ENCODE assay signal across 12 cellular contexts in the genomic region with DNA sequence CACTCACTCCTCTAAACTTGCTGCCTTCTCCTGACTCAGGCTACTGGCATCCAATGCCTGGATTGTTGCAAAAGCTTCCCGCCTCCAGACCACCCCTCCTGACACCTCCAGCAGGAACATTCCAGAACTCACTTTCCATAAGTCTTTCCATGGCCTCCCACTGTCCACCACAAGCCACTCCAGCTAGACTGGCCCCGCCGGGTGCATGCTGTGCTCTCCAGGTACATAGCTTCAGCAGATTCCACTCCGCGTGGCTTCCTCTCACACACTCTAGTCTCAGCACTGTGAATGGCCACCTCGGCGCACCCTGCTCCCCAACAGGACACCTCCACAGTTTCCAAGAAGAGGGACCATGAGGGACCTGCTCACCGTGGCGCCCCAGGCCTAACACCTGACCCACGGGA. TPM values are rescaled to one million over a fixed set of nuclear protein-coding genes. Genes with fewer than 3 reads are reported as not detected.
DNase-seq lines count a peak whose midpoint lies in the region; ATAC-seq and TF ChIP-seq lines count a peak whose summit lies in the region.
"Had no signal": no experiment of that assay in that cellular context is flagged by ENCODE, and none has a peak within 500 bp of the region (broad histone marks: within the 10 kb centered on the region; RNA-seq: fewer than 3 reads in every experiment).

No MANE protein-coding gene starts in this region.

- H3K9me3 Mint-ChIP-seq in MCF 10A (ENCODE audit: unreplicated experiment) = no peaks in the 10 kb centered on the region
- no peaks in the 10 kb centered on the region for H3K9me3 Mint-ChIP-seq in activated T-helper 17 cell treated with anti-CD3 and anti-CD28 coated beads, Interleukin-2, amount 50 U/mL, for 72 hours
- H3K9me3 Mint-ChIP-seq: memory B cell had no signal

- no peaks in the 10 kb centered on the region for H3K27me3 ChIP-seq in breast epithelium
- H3K27me3 ChIP-seq in upper lobe of right lung = no peaks in the 10 kb centered on the region

- POLR2A ChIA-PET in MCF 10A (lab: Yijun Ruan, JAX) = interaction anchor here (0.6 to 3.3 kb wide), 8 partner anchors 9 to 66 kb away, joined by 3 to 41 read pairs (median 4); partner anchors contain the start of genes ACTG1, FAAP100, NPLOC4 and TSPAN10

- TF ChIP-seq CTCF in MCF 10A (IDR thresholded peaks at IDR 0.05; ENCODE audit: unreplicated experiment) (no peak), breast epithelium (IDR thresholded peaks at IDR 0.05) (no peak), upper lobe of right lung (IDR thresholded peaks at IDR 0.05) (no peak)

- peak overlapping the region in 1 of 2 donors; percentile 69 for H3K27ac ChIP-seq in breast epithelium
- H3K27ac ChIP-seq in upper lobe of right lung = no peak overlapping the region

- no TSS peak for BruUV-seq in MCF 10A (replicated peaks; lab: Mats Ljungman, UMichigan)

- intact Hi-C loops in MCF 10A (cut with micrococcal nuclease) = no loop called here
- intact Hi-C loops in breast epithelium (cut with DNase I; ENCODE audit: low total_unique reads) = no loop called here
- intact Hi-C loops in upper lobe of right lung (cut with DNase I) = no loop called here

- peaks cover 44% of the 10 kb centered on the region for H3K4me1 Mint-ChIP-seq in MCF 10A (ENCODE audit: insufficient read depth, unreplicated experiment)
- H3K4me1 Mint-ChIP-seq in activated T-helper 17 cell treated with anti-CD3 and anti-CD28 coated beads, Interleukin-2, amount 50 U/mL, for 72 hours = peaks cover 21% of the 10 kb centered on the region

- peak overlapping the region; percentile 13 for H3K4me3 Mint-ChIP-seq in MCF 10A (ENCODE audit: unreplicated experiment)
- H3K4me3 Mint-ChIP-seq in activated T-helper 17 cell treated with anti-CD3 and anti-CD28 coated beads, Interleukin-2, amount 50 U/mL, for 72 hours = no peak overlapping the region
- H3K4me3 Mint-ChIP-seq: memory B cell had no signal

- H3K4me3 ChIP-seq in breast epithelium (no peak overlapping the region), upper lobe of right lung (no peak overlapping the region)

- no peaks in the 10 kb centered on the region for H3K4me1 ChIP-seq in breast epithelium
- no peaks in the 10 kb centered on the region for H3K4me1 ChIP-seq in upper lobe of right lung

- H3K9me3 ChIP-seq in breast epithelium (no peaks in the 10 kb centered on the region), upper lobe of right lung (no peaks in the 10 kb centered on the region)

- peaks cover 36% of the 10 kb centered on the region for H3K36me3 Mint-ChIP-seq in MCF 10A (ENCODE audit: insufficient read depth, unreplicated experiment)
- H3K36me3 Mint-ChIP-seq in activated T-helper 17 cell treated with anti-CD3 and anti-CD28 coated beads, Interleukin-2, amount 50 U/mL, for 72 hours (ENCODE audit: low read depth) = peaks cover 89% of the 10 kb centered on the region

- no peak for ATAC-seq in activated T-helper 17 cell treated with anti-CD3 and anti-CD28 coated beads, Interleukin-2, amount 50 U/mL, for 72 hours (replicated peaks)
- ATAC-seq in upper lobe of right lung (peak; percentile 3), HG03280 (IDR thresholded peaks at IDR 0.05; ENCODE audit: unreplicated experiment) (no peak)

- TF ChIP-seq POLR2A in breast epithelium (IDR thresholded peaks at IDR 0.05) = no peak

- CTCF ChIA-PET in MCF 10A (lab: Yijun Ruan, JAX) = interaction anchor here (0.7 to 1.9 kb wide), 4 partner anchors 12 to 72 kb away, joined by 3 to 9 read pairs (median 4); no protein-coding TSS in a partner anchor

- H3K36me3 ChIP-seq in breast epithelium (no peaks in the 10 kb centered on the region), upper lobe of right lung (peaks cover 68% of the 10 kb centered on the region)

- H3K27me3 Mint-ChIP-seq in MCF 10A (ENCODE audit: insufficient read depth, unreplicated experiment) = no peaks in the 10 kb centered on the region
- no peaks in the 10 kb centered on the region for H3K27me3 Mint-ChIP-seq in activated T-helper 17 cell treated with anti-CD3 and anti-CD28 coated beads, Interleukin-2, amount 50 U/mL, for 72 hours
- H3K27me3 Mint-ChIP-seq: memory B cell had no signal

- H3K27ac Mint-ChIP-seq in MCF 10A (ENCODE audit: low read depth, unreplicated experiment) = peak overlapping the region; percentile 71
- peak overlapping the region; percentile 33 for H3K27ac Mint-ChIP-seq in activated T-helper 17 cell treated with anti-CD3 and anti-CD28 coated beads, Interleukin-2, amount 50 U/mL, for 72 hours
- H3K27ac Mint-ChIP-seq: memory B cell had no signal

- DNase-seq in MCF 10A (ENCODE audit: unreplicated experiment) (peak; percentile 44), breast epithelium (ENCODE audit: low spot score in 2 of 2) (no peak), islet precursor cell (peak; percentile 89), upper lobe of right lung (no peak), mucosa of gallbladder (ENCODE audit: low spot score) (no peak), NCI-H1105 treated with DMSO at 0.1 percent for 48 hours (lab: John Stamatoyannopoulos, UW) (no peak)
- DNase-seq: activated naive CD4-positive, alpha-beta T cell treated with anti-CD3 and anti-CD28 coated beads, Interleukin-2, amount 50 U/mL, for 16 hours; effector CD4-positive, alpha-beta T cell; retina had no signal

RNA-seq across cellular contexts. Expression of gene FAAP100, which starts 25.9 kb away (rescaled TPM):
- total RNA-seq in MCF 10A (2022) = 23.4 and 32.5 TPM in 2 replicates
- 10 to 100 TPM; 13.0 to 23.1 (median 20.6) TPM for total RNA-seq in breast epithelium
- total RNA-seq in activated T-helper 17 cell treated with anti-CD3 and anti-CD28 coated beads, Interleukin-2, amount 50 U/mL, for 72 hours = 10 to 100 TPM; 26.9 to 38.6 TPM
- total RNA-seq in upper lobe of right lung = 27.3 TPM
- 37.0 TPM for total RNA-seq in mucosa of gallbladder

RNA-seq across cellular contexts. Expression of gene FSCN2, which starts 49.9 kb away (rescaled TPM):
- total RNA-seq in MCF 10A (2022) (0.37 TPM in 1 of 2 replicates, not detected in the other), breast epithelium (1 to 10 TPM in 2 of 3 donors, under 1 TPM in 1; 0.48 to 3.2 (median 1.6) TPM), upper lobe of right lung (3.6 TPM), mucosa of gallbladder (1.4 TPM)
- total RNA-seq in activated T-helper 17 cell treated with anti-CD3 and anti-CD28 coated beads, Interleukin-2, amount 50 U/mL, for 72 hours = under 1 TPM; 0.43 to 0.93 TPM

RNA-seq across cellular contexts. Expression of gene NPLOC4, which starts 58.9 kb away (rescaled TPM):
- total RNA-seq in MCF 10A (2022) = 83.9 and 95.1 TPM in 2 replicates
- 10 to 100 TPM; 56.0 to 69.0 (median 57.8) TPM for total RNA-seq in breast epithelium
- total RNA-seq in activated T-helper 17 cell treated with anti-CD3 and anti-CD28 coated beads, Interleukin-2, amount 50 U/mL, for 72 hours = 100 to 1,000 TPM; 101 to 103 TPM
- 93.6 TPM for total RNA-seq in upper lobe of right lung
- 79.4 TPM for total RNA-seq in mucosa of gallbladder

RNA-seq across cellular contexts. Expression of gene TSPAN10, which starts 59.0 kb away (rescaled TPM):
- total RNA-seq in MCF 10A (2022) (1.8 and 2.1 TPM in 2 replicates), breast epithelium (1 to 10 TPM in 2 of 3 donors, under 1 TPM in 1; 0.80 to 3.5 (median 2.6) TPM), upper lobe of right lung (1.1 TPM), mucosa of gallbladder (1.6 TPM)
- total RNA-seq in activated T-helper 17 cell treated with anti-CD3 and anti-CD28 coated beads, Interleukin-2, amount 50 U/mL, for 72 hours = 1 to 10 TPM in 1 of 2 donors, under 1 TPM in 1; 0.30 to 1.4 TPM

Comparison
In these comparisons a context has a peak if more than half of its experiments do, and no peak if none do; other contexts are left out.
1. DNase-seq: peak in MCF 10A (single experiment) and islet precursor cell (single experiment); none in breast epithelium (0 of 2), upper lobe of right lung (single experiment), mucosa of gallbladder (single experiment) and NCI-H1105 treated with DMSO at 0.1 percent for 48 hours (single experiment).